ENCODE assay signal across 1 cellular context in the genomic region with DNA sequence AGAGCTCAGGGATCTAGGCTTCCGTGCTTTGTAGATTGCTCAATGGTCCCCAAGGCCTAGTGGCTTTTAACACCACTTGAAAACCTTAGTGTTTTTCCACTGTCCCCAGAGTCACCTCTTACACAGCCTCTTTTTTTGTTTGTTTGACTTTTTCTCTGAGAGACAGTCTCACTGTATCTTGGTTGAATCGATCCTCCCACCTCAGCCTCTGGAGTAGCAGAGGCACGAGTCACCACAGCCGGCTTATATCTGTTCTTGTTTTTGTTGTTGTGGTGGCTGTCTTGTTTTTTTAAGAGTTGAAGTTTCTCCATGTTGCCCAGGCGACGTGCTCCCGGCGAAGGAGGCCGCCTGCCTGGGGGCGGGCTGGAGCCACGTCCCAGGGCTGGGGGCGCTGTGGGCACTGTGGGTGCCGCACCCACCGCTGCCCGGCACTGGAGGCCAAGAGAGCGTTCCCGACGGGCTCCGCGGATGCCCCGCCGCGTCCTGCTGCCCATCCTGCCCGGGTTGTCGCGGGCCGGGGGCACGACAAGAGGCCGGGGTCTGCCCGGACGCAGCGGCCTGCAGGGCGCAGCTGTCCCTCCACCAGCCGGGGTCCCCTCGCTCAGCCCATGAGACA.
TF ChIP-seq lines count a peak whose summit lies in the region.

No MANE protein-coding gene starts in this region.

TF ChIP-seq in HepG2, 621 proteins besides CTCF, POLR2A, EP300 and RAD21:
- TF ChIP-seq ZBTB33 (CRISPR knock-in tag; IDR thresholded peaks at IDR 0.05) (peak; percentile 37; the same call in 1 of the 2 replicates), RARA (CRISPR knock-in tag; IDR thresholded peaks at IDR 0.05) (0 out of 2 replicates have a peak, but pooled peaks have one; percentile 27)
